In the genomic region with DNA sequence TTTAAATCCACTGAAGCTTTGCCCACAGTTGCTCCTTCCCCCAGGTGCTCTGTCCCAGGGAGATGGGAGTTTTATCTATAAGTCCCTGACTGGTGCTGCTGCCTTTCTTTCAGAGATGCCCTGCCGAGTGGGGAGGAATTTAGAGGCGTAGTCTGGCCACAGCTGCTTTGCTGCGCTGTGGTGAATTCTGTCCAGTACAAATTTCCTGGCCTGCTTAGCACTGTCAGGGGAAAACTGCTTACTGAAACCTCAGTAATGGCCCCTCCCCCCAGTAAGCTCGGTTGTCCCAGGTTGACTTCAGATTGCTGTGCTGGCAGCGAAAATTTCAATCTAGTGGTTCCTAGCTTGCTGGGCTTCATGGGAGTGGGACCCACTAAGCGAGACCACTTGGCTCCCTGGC, we compare ENCODE assay signal across 39 cellular contexts. TPM values are rescaled to one million over a fixed set of nuclear protein-coding genes. Genes with fewer than 3 reads are reported as not detected.
"Had no signal": no experiment of that assay in that cellular context is flagged by ENCODE, and none has a peak within 500 bp of the region (broad histone marks: within the 10 kb centered on the region; RNA-seq: fewer than 3 reads in every experiment).

No MANE protein-coding gene starts in this region.

- H3K27ac ChIP-seq: ascending aorta, cardiac muscle cell, VCaP had no signal

- H3K4me1 ChIP-seq: ascending aorta had no signal

- H3K4me3 ChIP-seq: ascending aorta, cardiac muscle cell had no signal

- DNase-seq: activated CD4-positive, alpha-beta memory T cell treated with anti-CD3 and anti-CD28 coated beads, Interleukin-2, amount 10 ng/mL, durations not matched to agents 7 days and 5 days; activated CD4-positive, alpha-beta T cell treated with anti-CD3 and anti-CD28 coated beads for 1 hour; activated CD4-positive, alpha-beta T cell treated with anti-CD3 and anti-CD28 coated beads for 36 hours; activated CD4-positive, alpha-beta T cell treated with anti-CD3 and anti-CD28 coated beads for 48 hours; activated CD4-positive, alpha-beta T cell treated with anti-CD3 and anti-CD28 coated beads, Interleukin-2, amount 10 ng/mL, durations not matched to agents 7 days and 5 days; activated CD4-positive, alpha-beta T cell treated with anti-CD3 and anti-CD28 coated beads, Interleukin-2, amount 50 U/mL, for 48 hours; activated CD4-positive, CD25-positive, alpha-beta regulatory T cell; activated CD8-positive, alpha-beta memory T cell treated with anti-CD3 and anti-CD28 coated beads for 24 hours; activated CD8-positive, alpha-beta memory T cell treated with anti-CD3 and anti-CD28 coated beads, Interleukin-2, amount 10 ng/mL, durations not matched to agents 7 days and 5 days; activated CD8-positive, alpha-beta memory T cell treated with anti-CD3 and anti-CD28 coated beads, Interleukin-2, amount 50 U/mL, for 48 hours; activated CD8-positive, alpha-beta T cell treated with anti-CD3 and anti-CD28 coated beads, Interleukin-2, amount 10 ng/mL, durations not matched to agents 7 days and 5 days; activated effector memory CD4-positive, alpha-beta T cell treated with Interleukin-2 at 50 U/mL for 16 hours; activated gamma-delta T cell; activated naive CD4-positive, alpha-beta T cell treated with anti-CD3 and anti-CD28 coated beads, Interleukin-2, amount 10 ng/mL, durations not matched to agents 7 days and 5 days; activated naive CD4-positive, alpha-beta T cell treated with Interleukin-2 at 50 U/mL for 16 hours; activated naive CD8-positive, alpha-beta T cell treated with anti-CD3 and anti-CD28 coated beads, Interleukin-2, amount 10 ng/mL, durations not matched to agents 7 days and 5 days; activated naive CD8-positive, alpha-beta T cell treated with anti-CD3 and anti-CD28 coated beads, Interleukin-2, amount 50 U/mL, for 24 hours; activated T-cell treated with anti-CD3 and anti-CD28 coated beads, Interleukin-2, amount 50 U/mL, for 24 hours; activated T-cell treated with anti-CD3 and anti-CD28 coated beads, Interleukin-2, amount 50 U/mL, for 48 hours; amygdala; anterior cingulate cortex; caudate nucleus; cerebellar nuclear complex; T-helper 2 cell; T-helper 9 cell had no signal

- ATAC-seq: activated CD4-positive, alpha-beta T cell treated with anti-CD3 and anti-CD28 coated beads for 36 hours; activated CD4-positive, CD25-positive, alpha-beta regulatory T cell treated with anti-CD3 and anti-CD28 coated beads, Interleukin-2, amount 50 U/mL, for 24 hours; activated CD8-positive, alpha-beta memory T cell treated with anti-CD3 and anti-CD28 coated beads, Interleukin-2, amount 10 ng/mL, durations not matched to agents 7 days and 5 days; activated CD8-positive, alpha-beta T cell treated with anti-CD3 and anti-CD28 coated beads, Interleukin-2, amount 10 ng/mL, durations not matched to agents 7 days and 5 days; activated naive CD8-positive, alpha-beta T cell treated with anti-CD3 and anti-CD28 coated beads, Interleukin-2, amount 50 U/mL, for 24 hours; WTC11 had no signal

- H3K27me3 ChIP-seq: ascending aorta, cardiac muscle cell had no signal

- H3K27me3 Mint-ChIP-seq: activated CD4-positive, alpha-beta memory T cell treated with anti-CD3 and anti-CD28 coated beads, Interleukin-2, amount 10 ng/mL, durations not matched to agents 7 days and 5 days; activated CD4-positive, alpha-beta T cell treated with anti-CD3 and anti-CD28 coated beads for 36 hours; activated CD4-positive, alpha-beta T cell treated with anti-CD3 and anti-CD28 coated beads, Interleukin-2, amount 10 ng/mL, durations not matched to agents 7 days and 5 days; activated CD8-positive, alpha-beta memory T cell treated with anti-CD3 and anti-CD28 coated beads, Interleukin-2, amount 10 ng/mL, durations not matched to agents 7 days and 5 days; activated naive CD4-positive, alpha-beta T cell treated with anti-CD3 and anti-CD28 coated beads, Interleukin-2, amount 10 ng/mL, durations not matched to agents 7 days and 5 days; activated naive CD4-positive, alpha-beta T cell treated with anti-CD3 and anti-CD28 coated beads, Interleukin-2, amount 50 U/mL, for 24 hours; activated naive CD8-positive, alpha-beta T cell treated with anti-CD3 and anti-CD28 coated beads, Interleukin-2, amount 10 ng/mL, durations not matched to agents 7 days and 5 days; activated naive CD8-positive, alpha-beta T cell treated with anti-CD3 and anti-CD28 coated beads, Interleukin-2, amount 50 U/mL, for 24 hours; brain had no signal

- H3K9me3 Mint-ChIP-seq: activated CD4-positive, alpha-beta T cell treated with anti-CD3 and anti-CD28 coated beads, Interleukin-2, amount 10 ng/mL, durations not matched to agents 7 days and 5 days; activated naive CD4-positive, alpha-beta T cell treated with anti-CD3 and anti-CD28 coated beads, Interleukin-2, amount 50 U/mL, for 24 hours; activated naive CD8-positive, alpha-beta T cell treated with anti-CD3 and anti-CD28 coated beads, Interleukin-2, amount 50 U/mL, for 24 hours; WTC11 had no signal

- H3K36me3 Mint-ChIP-seq: activated CD8-positive, alpha-beta memory T cell treated with anti-CD3 and anti-CD28 coated beads, Interleukin-2, amount 10 ng/mL, durations not matched to agents 7 days and 5 days; activated naive CD4-positive, alpha-beta T cell treated with anti-CD3 and anti-CD28 coated beads, Interleukin-2, amount 10 ng/mL, durations not matched to agents 7 days and 5 days; activated naive CD4-positive, alpha-beta T cell treated with anti-CD3 and anti-CD28 coated beads, Interleukin-2, amount 50 U/mL, for 24 hours; activated naive CD8-positive, alpha-beta T cell; activated naive CD8-positive, alpha-beta T cell treated with anti-CD3 and anti-CD28 coated beads, Interleukin-2, amount 10 ng/mL, durations not matched to agents 7 days and 5 days; brain; WTC11 had no signal

- H3K4me1 Mint-ChIP-seq: activated CD4-positive, alpha-beta memory T cell treated with anti-CD3 and anti-CD28 coated beads, Interleukin-2, amount 10 ng/mL, durations not matched to agents 7 days and 5 days; activated CD4-positive, alpha-beta T cell treated with anti-CD3 and anti-CD28 coated beads for 36 hours; activated CD4-positive, alpha-beta T cell treated with anti-CD3 and anti-CD28 coated beads, Interleukin-2, amount 10 ng/mL, durations not matched to agents 7 days and 5 days; activated CD8-positive, alpha-beta memory T cell treated with anti-CD3 and anti-CD28 coated beads, Interleukin-2, amount 10 ng/mL, durations not matched to agents 7 days and 5 days; activated naive CD4-positive, alpha-beta T cell treated with anti-CD3 and anti-CD28 coated beads, Interleukin-2, amount 10 ng/mL, durations not matched to agents 7 days and 5 days; activated naive CD4-positive, alpha-beta T cell treated with anti-CD3 and anti-CD28 coated beads, Interleukin-2, amount 50 U/mL, for 24 hours; activated naive CD8-positive, alpha-beta T cell treated with anti-CD3 and anti-CD28 coated beads, Interleukin-2, amount 10 ng/mL, durations not matched to agents 7 days and 5 days; activated naive CD8-positive, alpha-beta T cell treated with anti-CD3 and anti-CD28 coated beads, Interleukin-2, amount 50 U/mL, for 24 hours; brain; central memory CD8-positive, alpha-beta T cell; WTC11 had no signal

- H3K4me3 Mint-ChIP-seq: activated CD4-positive, alpha-beta memory T cell treated with anti-CD3 and anti-CD28 coated beads, Interleukin-2, amount 10 ng/mL, durations not matched to agents 7 days and 5 days; activated CD4-positive, alpha-beta T cell treated with anti-CD3 and anti-CD28 coated beads for 36 hours; activated CD4-positive, alpha-beta T cell treated with anti-CD3 and anti-CD28 coated beads, Interleukin-2, amount 10 ng/mL, durations not matched to agents 7 days and 5 days; activated CD8-positive, alpha-beta memory T cell treated with anti-CD3 and anti-CD28 coated beads, Interleukin-2, amount 10 ng/mL, durations not matched to agents 7 days and 5 days; activated CD8-positive, alpha-beta T cell treated with anti-CD3 and anti-CD28 coated beads, Interleukin-2, amount 10 ng/mL, durations not matched to agents 7 days and 5 days; activated naive CD4-positive, alpha-beta T cell treated with anti-CD3 and anti-CD28 coated beads, Interleukin-2, amount 10 ng/mL, durations not matched to agents 7 days and 5 days; activated naive CD4-positive, alpha-beta T cell treated with anti-CD3 and anti-CD28 coated beads, Interleukin-2, amount 50 U/mL, for 24 hours; activated naive CD8-positive, alpha-beta T cell; activated naive CD8-positive, alpha-beta T cell treated with anti-CD3 and anti-CD28 coated beads, Interleukin-2, amount 10 ng/mL, durations not matched to agents 7 days and 5 days; activated naive CD8-positive, alpha-beta T cell treated with anti-CD3 and anti-CD28 coated beads, Interleukin-2, amount 50 U/mL, for 24 hours; activated T-cell treated with anti-CD3 and anti-CD28 coated beads, Interleukin-2, amount 50 U/mL, for 24 hours; brain; central memory CD8-positive, alpha-beta T cell; T-helper 1 cell treated with Interleukin-12 subunit alpha and Interleukin-12 subunit beta and Interleukin-4 antibody, amounts not matched to agents 30 μg/mL and 1 μg/mL, for 36 hours; T-helper 2 cell treated with Interferon-gamma antibody and Interleukin-4, amounts not matched to agents 5 μg/mL and 100 μg/mL, for 36 hours; WTC11 had no signal

- H3K27ac Mint-ChIP-seq: activated CD4-positive, alpha-beta memory T cell treated with anti-CD3 and anti-CD28 coated beads, Interleukin-2, amount 10 ng/mL, durations not matched to agents 7 days and 5 days; activated CD4-positive, alpha-beta T cell treated with anti-CD3 and anti-CD28 coated beads for 36 hours; activated CD4-positive, alpha-beta T cell treated with anti-CD3 and anti-CD28 coated beads, Interleukin-2, amount 10 ng/mL, durations not matched to agents 7 days and 5 days; activated CD8-positive, alpha-beta memory T cell treated with anti-CD3 and anti-CD28 coated beads, Interleukin-2, amount 10 ng/mL, durations not matched to agents 7 days and 5 days; activated CD8-positive, alpha-beta T cell treated with anti-CD3 and anti-CD28 coated beads, Interleukin-2, amount 10 ng/mL, durations not matched to agents 7 days and 5 days; activated naive CD4-positive, alpha-beta T cell treated with anti-CD3 and anti-CD28 coated beads, Interleukin-2, amount 10 ng/mL, durations not matched to agents 7 days and 5 days; activated naive CD4-positive, alpha-beta T cell treated with anti-CD3 and anti-CD28 coated beads, Interleukin-2, amount 50 U/mL, for 24 hours; activated naive CD8-positive, alpha-beta T cell; activated naive CD8-positive, alpha-beta T cell treated with anti-CD3 and anti-CD28 coated beads, Interleukin-2, amount 10 ng/mL, durations not matched to agents 7 days and 5 days; activated naive CD8-positive, alpha-beta T cell treated with anti-CD3 and anti-CD28 coated beads, Interleukin-2, amount 50 U/mL, for 24 hours; activated T-cell treated with anti-CD3 and anti-CD28 coated beads, Interleukin-2, amount 50 U/mL, for 24 hours; activated T-helper 2 cell treated with anti-CD3 and anti-CD28 coated beads, Interferon-gamma antibody, Interleukin-2, Interleukin-4, amounts not matched to agents 10 μg/mL and 5 μg/mL and 100 μg/mL, durations not matched to agents 14 hours and 24 hours and 36 hours; brain; T-helper 1 cell treated with Interleukin-12 subunit alpha and Interleukin-12 subunit beta and Interleukin-4 antibody, amounts not matched to agents 30 μg/mL and 1 μg/mL, for 36 hours; T-helper 2 cell treated with Interferon-gamma antibody and Interleukin-4, amounts not matched to agents 5 μg/mL and 100 μg/mL, for 36 hours; WTC11 had no signal

- H3K36me3 ChIP-seq: ascending aorta, cardiac muscle cell had no signal

RNA-seq across cellular contexts. Expression of a gene that starts 40.1 kb away (rescaled TPM):
- total RNA-seq: activated CD4-positive, alpha-beta memory T cell treated with anti-CD3 and anti-CD28 coated beads, Interleukin-2, amount 10 ng/mL, durations not matched to agents 7 days and 5 days; activated CD4-positive, alpha-beta T cell treated with anti-CD3 and anti-CD28 coated beads for 36 hours; activated CD4-positive, alpha-beta T cell treated with anti-CD3 and anti-CD28 coated beads, Interleukin-2, amount 10 ng/mL, durations not matched to agents 7 days and 5 days; activated CD8-positive, alpha-beta memory T cell treated with anti-CD3 and anti-CD28 coated beads, Interleukin-2, amount 10 ng/mL, durations not matched to agents 7 days and 5 days; activated CD8-positive, alpha-beta T cell treated with anti-CD3 and anti-CD28 coated beads, Interleukin-2, amount 10 ng/mL, durations not matched to agents 7 days and 5 days; activated naive CD8-positive, alpha-beta T cell treated with anti-CD3 and anti-CD28 coated beads, Interleukin-2, amount 10 ng/mL, durations not matched to agents 7 days and 5 days; activated T-helper 2 cell treated with anti-CD3 and anti-CD28 coated beads, Interferon-gamma antibody, Interleukin-2, Interleukin-4, amounts not matched to agents 10 μg/mL and 5 μg/mL and 100 μg/mL, durations not matched to agents 14 hours and 24 hours and 36 hours; ascending aorta; bronchial epithelial cell; cardiac muscle cell; chondrocyte; WTC11 had no signal
- polyA plus RNA-seq: cardiac muscle cell had no signal
